In genomic region chr2:200405599-200406298, GRCh38 we compare ENCODE assay signal across 8 cellular contexts.
DNase-seq lines count a peak whose midpoint lies in the region; TF ChIP-seq lines count a peak whose summit lies in the region.

No MANE protein-coding gene starts in this region.

- no peaks in the 10 kb centered on the region for H3K9me3 Mint-ChIP-seq in T-helper 1 cell treated with Interleukin-12 subunit alpha and Interleukin-12 subunit beta and Interleukin-4 antibody, amounts not matched to agents 30 μg/mL and 1 μg/mL, for 36 hours

- no peak overlapping the region for H3K4me3 ChIP-seq in fibroblast of mammary gland (ENCODE audit: control insufficient read depth, low read depth, low read length)

- DNase-seq in NCI-H2107 treated with DMSO at 0.1 percent for 48 hours (lab: John Stamatoyannopoulos, UW; ENCODE audit: unreplicated experiment) (peak; percentile 1), NCI-H2107 (lab: John Stamatoyannopoulos, UW) (no peak), HS-27A (ENCODE audit: low read depth) (peak; percentile 89), fibroblast of mammary gland (ENCODE audit: low read depth) (peak; percentile 90), renal cortical epithelial cell (ENCODE audit: low read depth) (peak; percentile 99), Kasumi-1 (lab: John Stamatoyannopoulos, UW) (no peak)
- DNase-seq in stimulated activated CD4-positive, alpha-beta T cell treated with anti-CD3 and anti-CD28 coated beads, Interleukin-4, amount 100 ng/mL, for 1 hour: no peak

- TF ChIP-seq CTCF in fibroblast of mammary gland (conservative IDR thresholded peaks at IDR 0.05; ENCODE audit: control insufficient read depth, insufficient read depth, low read depth, low read length): no peak

- peaks cover 50% of the 10 kb centered on the region for H3K4me1 Mint-ChIP-seq in T-helper 1 cell treated with Interleukin-12 subunit alpha and Interleukin-12 subunit beta and Interleukin-4 antibody, amounts not matched to agents 30 μg/mL and 1 μg/mL, for 36 hours (ENCODE audit: low read depth)

- no peak overlapping the region for H3K4me3 Mint-ChIP-seq in T-helper 1 cell treated with Interleukin-12 subunit alpha and Interleukin-12 subunit beta and Interleukin-4 antibody, amounts not matched to agents 30 μg/mL and 1 μg/mL, for 36 hours

- peaks cover 31% of the 10 kb centered on the region for H3K36me3 Mint-ChIP-seq in T-helper 1 cell treated with Interleukin-12 subunit alpha and Interleukin-12 subunit beta and Interleukin-4 antibody, amounts not matched to agents 30 μg/mL and 1 μg/mL, for 36 hours (ENCODE audit: low read depth)

- peak overlapping the region; percentile 32 for H3K27ac Mint-ChIP-seq in T-helper 1 cell treated with Interleukin-12 subunit alpha and Interleukin-12 subunit beta and Interleukin-4 antibody, amounts not matched to agents 30 μg/mL and 1 μg/mL, for 36 hours

- no peaks in the 10 kb centered on the region for H3K27me3 Mint-ChIP-seq in T-helper 1 cell treated with Interleukin-12 subunit alpha and Interleukin-12 subunit beta and Interleukin-4 antibody, amounts not matched to agents 30 μg/mL and 1 μg/mL, for 36 hours (ENCODE audit: low read depth)

Comparison
In these comparisons a context has a peak if more than half of its experiments do, and no peak if none do; other contexts are left out.
1. DNase-seq: peak in NCI-H2107 treated with DMSO at 0.1 percent for 48 hours (single experiment), HS-27A (single experiment), fibroblast of mammary gland (single experiment) and renal cortical epithelial cell (single experiment); none in NCI-H2107 (single experiment), Kasumi-1 (0 of 2) and stimulated activated CD4-positive, alpha-beta T cell treated with anti-CD3 and anti-CD28 coated beads, Interleukin-4, amount 100 ng/mL, for 1 hour (single experiment).